17 cellular contexts compared by ENCODE assay signal in the genomic region with DNA sequence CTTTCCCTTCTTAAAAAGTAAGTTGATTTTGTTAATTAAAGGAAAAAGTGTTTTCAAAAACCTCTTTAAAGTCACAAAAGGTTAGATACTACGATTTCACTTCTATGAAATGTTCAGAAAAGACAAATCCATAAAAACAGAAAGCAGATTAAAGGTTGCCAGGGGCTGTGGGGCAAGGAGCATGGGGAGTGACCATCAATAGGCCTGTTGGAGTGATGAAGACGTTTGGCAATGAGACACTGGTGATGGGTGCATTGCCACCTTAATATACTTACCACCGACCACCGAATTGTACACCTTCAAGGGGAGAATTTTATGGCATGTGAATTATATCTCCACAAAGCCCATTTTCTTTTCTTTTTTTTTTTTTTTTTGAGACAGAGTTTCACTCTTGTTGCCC.
"Had no signal": no experiment of that assay in that cellular context is flagged by ENCODE, and none has a peak within 500 bp of the region (broad histone marks: within the 10 kb centered on the region; RNA-seq: fewer than 3 reads in every experiment).

No MANE protein-coding gene starts in this region.

- H3K9me3 ChIP-seq: transverse colon had no signal

- H3K9ac ChIP-seq: parathyroid adenoma had no signal

- H3K36me3 Mint-ChIP-seq: activated naive CD4-positive, alpha-beta T cell treated with anti-CD3 and anti-CD28 coated beads, Interleukin-2, amount 50 U/mL, for 72 hours had no signal

- ATAC-seq: activated CD8-positive, alpha-beta T cell treated with anti-CD3 and anti-CD28 coated beads for 36 hours; activated naive CD4-positive, alpha-beta T cell treated with anti-CD3 and anti-CD28 coated beads, Interleukin-2, amount 50 U/mL, for 72 hours; activated T-cell treated with anti-CD3 and anti-CD28 coated beads, Interleukin-2, amount 50 U/mL, for 4 hours had no signal

- H3K27me3 Mint-ChIP-seq: activated CD8-positive, alpha-beta T cell treated with anti-CD3 and anti-CD28 coated beads for 36 hours had no signal

- H2AFZ ChIP-seq: parathyroid adenoma had no signal

- H3K9me3 Mint-ChIP-seq: activated B cell treated with CpG ODN at 0.5 μM for 24 hours; activated CD8-positive, alpha-beta T cell treated with anti-CD3 and anti-CD28 coated beads for 36 hours; activated naive CD4-positive, alpha-beta T cell treated with anti-CD3 and anti-CD28 coated beads, Interleukin-2, amount 50 U/mL, for 72 hours; activated T-cell treated with anti-CD3 and anti-CD28 coated beads, Interleukin-2, amount 50 U/mL, for 4 hours; nephron progenitor cell; T-helper 2 cell treated with Interferon-gamma antibody and Interleukin-4, amounts not matched to agents 5 μg/mL and 100 μg/mL, for 36 hours had no signal

- H3K4me1 Mint-ChIP-seq: activated B cell treated with CpG ODN at 0.5 μM for 24 hours had no signal

- DNase-seq: activated B cell treated with CpG ODN at 0.5 μM for 24 hours; activated CD4-positive, alpha-beta T cell treated with anti-CD3 and anti-CD28 coated beads for 48 hours; activated CD8-positive, alpha-beta T cell treated with anti-CD3 and anti-CD28 coated beads for 36 hours; activated effector memory CD4-positive, alpha-beta T cell treated with Interleukin-2 at 50 U/mL for 16 hours; activated T-cell treated with anti-CD3 and anti-CD28 coated beads, Interleukin-2, amount 50 U/mL, for 4 hours; central memory CD4-positive, alpha-beta T cell; cortex of kidney; effector CD4-positive, alpha-beta T cell; head of caudate nucleus; nephron progenitor cell; stimulated activated CD4-positive, alpha-beta T cell treated with anti-CD3 and anti-CD28 coated beads, Interleukin-2, amount 100 ng/mL, for 48 hours; stimulated activated naive CD4-positive, alpha-beta T cell; substantia nigra; transverse colon had no signal

- H3K4me1 ChIP-seq: parathyroid adenoma had no signal

- H3K27me3 ChIP-seq: transverse colon had no signal

- H3K36me3 ChIP-seq: transverse colon had no signal

- H3K4me3 ChIP-seq: transverse colon had no signal

- H3K27ac ChIP-seq: parathyroid adenoma, transverse colon had no signal

- H3K4me3 Mint-ChIP-seq: activated B cell treated with CpG ODN at 0.5 μM for 24 hours; activated CD8-positive, alpha-beta T cell treated with anti-CD3 and anti-CD28 coated beads for 36 hours; activated T-cell treated with anti-CD3 and anti-CD28 coated beads, Interleukin-2, amount 50 U/mL, for 4 hours; nephron progenitor cell; T-helper 2 cell treated with Interferon-gamma antibody and Interleukin-4, amounts not matched to agents 5 μg/mL and 100 μg/mL, for 36 hours had no signal

- H3K27ac Mint-ChIP-seq: activated B cell treated with CpG ODN at 0.5 μM for 24 hours; activated CD8-positive, alpha-beta T cell treated with anti-CD3 and anti-CD28 coated beads for 36 hours; T-helper 2 cell treated with Interferon-gamma antibody and Interleukin-4, amounts not matched to agents 5 μg/mL and 100 μg/mL, for 36 hours had no signal
